Comparison of ENCODE assay signal across 8 cellular contexts in genomic region chr1:32224285-32224684, GRCh38. TPM values are rescaled to one million over a fixed set of nuclear protein-coding genes. Genes with fewer than 3 reads are reported as not detected.
DNase-seq lines count a peak whose midpoint lies in the region; ATAC-seq and TF ChIP-seq lines count a peak whose summit lies in the region.
"Had no signal": no experiment of that assay in that cellular context is flagged by ENCODE, and none has a peak within 500 bp of the region (broad histone marks: within the 10 kb centered on the region; RNA-seq: fewer than 3 reads in every experiment).

No MANE protein-coding gene starts in this region.

- H2BK120ac ChIP-seq in trophoblast cell (ENCODE audit: insufficient read depth, low read length, poor library complexity) = no peak overlapping the region

- ATAC-seq in left ventricle myocardium superior = no peak
- no peak for ATAC-seq in HG03039 (IDR thresholded peaks at IDR 0.05; ENCODE audit: unreplicated experiment)
- ATAC-seq: left lung had no signal

- 90 to 95% methylated on average over 3 to 4 of the region's 4 CpGs for WGBS in endodermal cell (ENCODE audit: insufficient coverage in 1 of 2, insufficient read length in 1 of 2), 2 experiments
- no CpG with 5 or more reads among the region's 4 CpGs for WGBS in trophoblast cell (ENCODE audit: extremely low coverage, insufficient coverage, insufficient read length)

- intact Hi-C loops in left ventricle myocardium inferior (cut with micrococcal nuclease) (loop anchor here (10.0 kb wide), 1 partner anchor 91 kb away; no protein-coding TSS in a partner anchor), left ventricle myocardium superior (cut with micrococcal nuclease) (no loop called here)

- no peaks in the 10 kb centered on the region for H3K9me3 ChIP-seq in left ventricle myocardium inferior (replicated peaks)
- no peaks in the 10 kb centered on the region for H3K9me3 ChIP-seq in endodermal cell (ENCODE audit: control insufficient read depth, low read length)
- H3K9me3 ChIP-seq in trophoblast cell (ENCODE audit: insufficient read depth, low read depth, low read length) = peaks cover 1% of the 10 kb centered on the region
- H3K9me3 ChIP-seq: left lung had no signal

- H3K9me3 Mint-ChIP-seq in endodermal cell = no peaks in the 10 kb centered on the region

- no peak overlapping the region for H2BK5ac ChIP-seq in trophoblast cell (ENCODE audit: low read depth, low read length, poor library complexity)

- H3K23ac ChIP-seq in trophoblast cell (ENCODE audit: low read length) = no peak overlapping the region

- H2BK12ac ChIP-seq in trophoblast cell (ENCODE audit: low read length) = no peak overlapping the region

- no peak for TF ChIP-seq CTCF in left ventricle myocardium inferior (IDR thresholded peaks at IDR 0.05; ENCODE audit: borderline replicate concordance)
- TF ChIP-seq CTCF in endodermal cell (conservative IDR thresholded peaks at IDR 0.05) = no peak

- no peaks in the 10 kb centered on the region for H3K27me3 Mint-ChIP-seq in endodermal cell (ENCODE audit: insufficient read depth)

- H3K36me3 ChIP-seq in left ventricle myocardium inferior = peaks cover 69% of the 10 kb centered on the region
- peaks cover 56% of the 10 kb centered on the region for H3K36me3 ChIP-seq in endodermal cell (ENCODE audit: control insufficient read depth, insufficient read depth, low read length)
- peaks cover 40 to 45% of the 10 kb centered on the region in 2 experiments for H3K36me3 ChIP-seq in trophoblast cell (ENCODE audit: control insufficient read depth in 1 of 2, insufficient read depth in 2 of 2, low read length in 2 of 2)

- H3K18ac ChIP-seq in trophoblast cell (ENCODE audit: low read length) = no peak overlapping the region

- H3K27ac Mint-ChIP-seq in endodermal cell = no peak overlapping the region

- peak overlapping the region; percentile 97 for H3K4me3 Mint-ChIP-seq in endodermal cell

- H3K4me1 Mint-ChIP-seq in endodermal cell = peaks cover 9% of the 10 kb centered on the region

- H2AK5ac ChIP-seq in trophoblast cell (ENCODE audit: low read length) = no peak overlapping the region

- H4K91ac ChIP-seq in trophoblast cell (ENCODE audit: low read depth, low read length) = no peak overlapping the region

- H4K12ac ChIP-seq in trophoblast cell (ENCODE audit: low read depth, low read length) = no peak overlapping the region

- peaks cover 52% of the 10 kb centered on the region for H3K36me3 Mint-ChIP-seq in endodermal cell (ENCODE audit: low read depth)

- peak overlapping the region; percentile 92 for H3K27ac ChIP-seq in left ventricle myocardium inferior (replicated peaks)
- H3K27ac ChIP-seq in endodermal cell (ENCODE audit: low read depth, low read length) = no peak overlapping the region
- no peak overlapping the region for H3K27ac ChIP-seq in trophoblast cell (ENCODE audit: low read depth, low read length)

- no peak overlapping the region for H2AFZ ChIP-seq in trophoblast cell (ENCODE audit: insufficient read depth, low read length, poor library complexity)

- H3K14ac ChIP-seq in trophoblast cell (ENCODE audit: low read length) = no peak overlapping the region

- DNase-seq in left ventricle myocardium inferior (no peak), left ventricle myocardium superior (no peak), endodermal cell (no peak), D341Med (ENCODE audit: low spot score) (no peak), trophoblast cell (no peak)
- DNase-seq: left lung, NCI-H69 had no signal

- no peak overlapping the region for H3K4me2 ChIP-seq in trophoblast cell (ENCODE audit: low read length)

- H3K4me1 ChIP-seq in left ventricle myocardium inferior = peaks cover 44% of the 10 kb centered on the region
- H3K4me1 ChIP-seq in endodermal cell (ENCODE audit: control insufficient read depth, insufficient read depth, low read length) = no peaks in the 10 kb centered on the region
- H3K4me1 ChIP-seq in trophoblast cell (ENCODE audit: control insufficient read depth in 1 of 2, insufficient read depth in 2 of 2, low read length in 2 of 2) = peaks cover 7% of the 10 kb centered on the region in 2 experiments

- H3K27me3 ChIP-seq in left ventricle myocardium inferior (ENCODE audit: low read depth) (no peaks in the 10 kb centered on the region), endodermal cell (ENCODE audit: control insufficient read depth, insufficient read depth, low read length, poor library complexity, severe bottlenecking) (no peaks in the 10 kb centered on the region), trophoblast cell (ENCODE audit: insufficient read depth, low read length) (no peaks in the 10 kb centered on the region)
- H3K27me3 ChIP-seq: left lung had no signal

- no peak overlapping the region for H4K8ac ChIP-seq in trophoblast cell (ENCODE audit: low read depth, low read length)

- H3K4me3 ChIP-seq in left ventricle myocardium inferior (peak overlapping the region; percentile 98), endodermal cell (ENCODE audit: low read length) (no peak overlapping the region), trophoblast cell (ENCODE audit: low read depth, low read length) (no peak overlapping the region)

- peaks cover 11% of the 10 kb centered on the region for H3K79me2 ChIP-seq in trophoblast cell (ENCODE audit: control insufficient read depth, insufficient read depth, low read length, poor library complexity)

- peaks cover 9% of the 10 kb centered on the region for H3K79me1 ChIP-seq in trophoblast cell (ENCODE audit: low read length)

- H3K9ac ChIP-seq in endodermal cell (ENCODE audit: extremely low read depth, low read length, poor library complexity, severe bottlenecking) = no peak overlapping the region
- H3K9ac ChIP-seq in trophoblast cell (ENCODE audit: low read length) = no peak overlapping the region

- H3K4ac ChIP-seq in trophoblast cell (ENCODE audit: low read depth, low read length) = no peak overlapping the region

RNA-seq across cellular contexts. Expression of gene EIF3I, which starts 2.1 kb away (rescaled TPM):
- total RNA-seq in left ventricle myocardium inferior = 91.1 TPM
- 104 TPM for total RNA-seq in left ventricle myocardium superior
- 100 to 1,000 TPM; 194 to 198 TPM for total RNA-seq in endodermal cell
- polyA plus RNA-seq in endodermal cell (2013, experiment 1 of 2) = 211 TPM
- 192 TPM for polyA plus RNA-seq in endodermal cell (2013, experiment 2 of 2)
- 160 TPM in 2 replicates for polyA plus RNA-seq in trophoblast cell (2013)

RNA-seq across cellular contexts. Expression of gene TMEM234, which starts 2.1 kb away (rescaled TPM):
- total RNA-seq in left ventricle myocardium inferior (10.9 TPM), left ventricle myocardium superior (7.4 TPM), endodermal cell (10 to 100 TPM; 35.1 to 35.5 TPM)
- 13.6 TPM for polyA plus RNA-seq in endodermal cell (2013, experiment 1 of 2)
- polyA plus RNA-seq in endodermal cell (2013, experiment 2 of 2) = 14.6 TPM
- 10.1 and 10.9 TPM in 2 replicates for polyA plus RNA-seq in trophoblast cell (2013)

RNA-seq across cellular contexts. Expression of gene DCDC2B, which starts 15.4 kb away (rescaled TPM):
- not detected for total RNA-seq in left ventricle myocardium inferior
- not detected for total RNA-seq in left ventricle myocardium superior
- total RNA-seq in endodermal cell = not detected
- polyA plus RNA-seq in endodermal cell (2013, experiment 1 of 2) = not detected
- not detected for polyA plus RNA-seq in endodermal cell (2013, experiment 2 of 2)
- not detected in 2 replicates for polyA plus RNA-seq in trophoblast cell (2013)

RNA-seq across cellular contexts. Expression of gene IQCC, which starts 18.8 kb away (rescaled TPM):
- total RNA-seq in left ventricle myocardium inferior (0.71 TPM), left ventricle myocardium superior (0.92 TPM), endodermal cell (1 to 10 TPM; 4.7 to 6.3 TPM)
- polyA plus RNA-seq in endodermal cell (2013, experiment 1 of 2) = 6.5 TPM
- polyA plus RNA-seq in endodermal cell (2013, experiment 2 of 2) = 6.7 TPM
- 2.3 TPM in 2 replicates for polyA plus RNA-seq in trophoblast cell (2013)

RNA-seq across cellular contexts. Expression of gene FAM167B, which starts 22.7 kb away (rescaled TPM):
- total RNA-seq in left ventricle myocardium inferior (7.9 TPM), left ventricle myocardium superior (9.1 TPM), endodermal cell (1 to 10 TPM; 1.1 to 2.9 TPM)
- polyA plus RNA-seq in endodermal cell (2013, experiment 1 of 2) = 1.5 TPM
- 1.7 TPM for polyA plus RNA-seq in endodermal cell (2013, experiment 2 of 2)
- 0.29 and 0.37 TPM in 2 replicates for polyA plus RNA-seq in trophoblast cell (2013)
